14 cellular contexts compared by ENCODE assay signal in genomic region chr7:127822822-127823508, GRCh38.
A peak's percentile ranks its signal among the peaks of the same experiment; 100 is the strongest.
DNase-seq lines count a peak whose midpoint lies in the region; ATAC-seq and TF ChIP-seq lines count a peak whose summit lies in the region.
"Had no signal": no experiment of that assay in that cellular context is flagged by ENCODE, and none has a peak within 500 bp of the region (broad histone marks: within the 10 kb centered on the region; RNA-seq: fewer than 3 reads in every experiment).

No MANE protein-coding gene starts in this region.

- H3K4me2 ChIP-seq in PC-9, result peak overlapping the region; percentile 60

- H3K27me3 ChIP-seq in PC-9 (ENCODE audit: insufficient read depth, low read depth), result no peaks in the 10 kb centered on the region
- no peaks in the 10 kb centered on the region for H3K27me3 ChIP-seq in upper lobe of right lung
- H3K27me3 ChIP-seq in stomach, result no peaks in the 10 kb centered on the region
- H3K27me3 ChIP-seq: uterus had no signal

- no peak for DNase-seq in stimulated activated naive CD8-positive, alpha-beta T cell treated with anti-CD3 and anti-CD28 coated beads, Interleukin-15, amount 100 ng/mL, for 72 hours
- peak; percentile 43 to 80 for DNase-seq in PC-9
- DNase-seq in iPS-NIHi11 (ENCODE audit: low spot score), result peak; percentile 39
- no peak for DNase-seq in upper lobe of right lung
- no peak for DNase-seq in NCI-H2171 (lab: John Stamatoyannopoulos, UW)
- no peak for DNase-seq in stomach
- DNase-seq: aorta, NCI-H187 treated with DMSO at 0.1 percent for 48 hours, RPMI8226, uterus, WERI-Rb-1 had no signal

- H3K4me1 ChIP-seq in PC-9 (replicated peaks; ENCODE audit: insufficient read depth) (peaks cover 23% of the 10 kb centered on the region), upper lobe of right lung (peaks cover 6% of the 10 kb centered on the region), stomach (peaks cover 0 to 28% (median 9%) of the 10 kb centered on the region in 4 donors)

- no peaks in the 10 kb centered on the region for H3K9me3 Mint-ChIP-seq in stimulated activated naive CD8-positive, alpha-beta T cell treated with anti-CD3 and anti-CD28 coated beads, Interleukin-15, Interleukin-2, amounts not matched to agents 100 ng/mL and 50 ng/mL, for 24 hours
- H3K9me3 Mint-ChIP-seq in stimulated activated naive CD8-positive, alpha-beta T cell treated with anti-CD3 and anti-CD28 coated beads, Interleukin-15, amount 100 ng/mL, for 72 hours, result no peaks in the 10 kb centered on the region

- H4K20me1 ChIP-seq in PC-9 (ENCODE audit: insufficient read depth), result peaks cover 4% of the 10 kb centered on the region; the same call in 1 of the 2 replicates

- H2AFZ ChIP-seq in PC-9, result no peak overlapping the region

- H3K79me2 ChIP-seq in PC-9 (ENCODE audit: low read depth), result peaks cover 77% of the 10 kb centered on the region

- no peak for ATAC-seq in stimulated activated naive CD8-positive, alpha-beta T cell treated with anti-CD3 and anti-CD28 coated beads, Interleukin-15, amount 100 ng/mL, for 72 hours
- peak; percentile 80 for ATAC-seq in upper lobe of right lung
- no peak for ATAC-seq in GM21737 (IDR thresholded peaks at IDR 0.05; ENCODE audit: unreplicated experiment)

- H3K36me3 Mint-ChIP-seq in stimulated activated naive CD8-positive, alpha-beta T cell treated with anti-CD3 and anti-CD28 coated beads, Interleukin-15, Interleukin-2, amounts not matched to agents 100 ng/mL and 50 ng/mL, for 24 hours (ENCODE audit: low read depth), result peaks cover 35% of the 10 kb centered on the region

- H3K27me3 Mint-ChIP-seq in stimulated activated naive CD8-positive, alpha-beta T cell treated with anti-CD3 and anti-CD28 coated beads, Interleukin-15, Interleukin-2, amounts not matched to agents 100 ng/mL and 50 ng/mL, for 24 hours, result no peaks in the 10 kb centered on the region
- H3K27me3 Mint-ChIP-seq in stimulated activated naive CD8-positive, alpha-beta T cell treated with anti-CD3 and anti-CD28 coated beads, Interleukin-15, amount 100 ng/mL, for 72 hours, result no peaks in the 10 kb centered on the region

- H3K9me3 ChIP-seq in PC-9 (ENCODE audit: insufficient read depth, low read depth) (no peaks in the 10 kb centered on the region), upper lobe of right lung (no peaks in the 10 kb centered on the region), stomach (no peaks in the 10 kb centered on the region)
- H3K9me3 ChIP-seq: uterus had no signal

- H3K27ac ChIP-seq in PC-9 (peak overlapping the region; percentile 73), upper lobe of right lung (no peak overlapping the region), stomach (no peak overlapping the region)
- H3K27ac ChIP-seq: skin epidermis, uterus, WERI-Rb-1 had no signal

- intact Hi-C loops in PC-9 (cut with micrococcal nuclease; ENCODE audit: unreplicated experiment) (no loop called here), upper lobe of right lung (cut with DNase I) (no loop called here), stomach (cut with DNase I; ENCODE audit: low total_unique reads) (no loop called here)

- no TSS peak for BruUV-seq in PC-9 (replicated peaks; lab: Mats Ljungman, UMichigan)

- H3K4me3 ChIP-seq in PC-9 (no peak overlapping the region), upper lobe of right lung (no peak overlapping the region), stomach (no peak overlapping the region)
- H3K4me3 ChIP-seq: skin epidermis, uterus had no signal

- H3K4me1 Mint-ChIP-seq in stimulated activated naive CD8-positive, alpha-beta T cell treated with anti-CD3 and anti-CD28 coated beads, Interleukin-15, Interleukin-2, amounts not matched to agents 100 ng/mL and 50 ng/mL, for 24 hours (ENCODE audit: low read depth), result peaks cover 41% of the 10 kb centered on the region
- H3K4me1 Mint-ChIP-seq in stimulated activated naive CD8-positive, alpha-beta T cell treated with anti-CD3 and anti-CD28 coated beads, Interleukin-15, amount 100 ng/mL, for 72 hours, result peaks cover 26% of the 10 kb centered on the region

- no peak for TF ChIP-seq CTCF in PC-9 (conservative IDR thresholded peaks at IDR 0.05)
- TF ChIP-seq CTCF in upper lobe of right lung (IDR thresholded peaks at IDR 0.05), result no peak
- TF ChIP-seq CTCF in stomach (IDR thresholded peaks at IDR 0.05), result no peak

- TF ChIP-seq EP300 in stomach (IDR thresholded peaks at IDR 0.05), result no peak

- peaks cover 5% of the 10 kb centered on the region; the same call in 1 of the 2 replicates for H3F3A ChIP-seq in PC-9 (ENCODE audit: insufficient read depth, low read depth)

- TF ChIP-seq POLR2A in stomach (IDR thresholded peaks at IDR 0.05), result no peak

- H3K9me2 ChIP-seq in PC-9 (ENCODE audit: insufficient read depth), result no peaks in the 10 kb centered on the region

- H3K27ac Mint-ChIP-seq in stimulated activated naive CD8-positive, alpha-beta T cell treated with anti-CD3 and anti-CD28 coated beads, Interleukin-15, Interleukin-2, amounts not matched to agents 100 ng/mL and 50 ng/mL, for 24 hours, result peak overlapping the region; percentile 53
- no peak overlapping the region for H3K27ac Mint-ChIP-seq in stimulated activated naive CD8-positive, alpha-beta T cell treated with anti-CD3 and anti-CD28 coated beads, Interleukin-15, amount 100 ng/mL, for 72 hours

- H3K36me3 ChIP-seq in PC-9 (ENCODE audit: low read depth) (no peaks in the 10 kb centered on the region), upper lobe of right lung (no peaks in the 10 kb centered on the region), stomach (no peaks in the 10 kb centered on the region)
- H3K36me3 ChIP-seq: uterus, WERI-Rb-1 had no signal

- CTCF ChIA-PET in PC-9 (lab: Charles Lee), result no interaction called here

- WGBS in stomach, 5 donors, result 82 to 88% (median 83%) methylated on average over 5 of the region's 5 CpGs

- no peak overlapping the region for H3K4me3 Mint-ChIP-seq in stimulated activated naive CD8-positive, alpha-beta T cell treated with anti-CD3 and anti-CD28 coated beads, Interleukin-15, Interleukin-2, amounts not matched to agents 100 ng/mL and 50 ng/mL, for 24 hours
- H3K4me3 Mint-ChIP-seq in stimulated activated naive CD8-positive, alpha-beta T cell treated with anti-CD3 and anti-CD28 coated beads, Interleukin-15, amount 100 ng/mL, for 72 hours, result no peak overlapping the region

- POLR2A ChIA-PET in PC-9 (lab: Charles Lee; ENCODE audit: unreplicated experiment), result interaction anchor here (0.7 kb wide), 1 partner anchor 48 kb away, joined by 4 read pairs; no protein-coding TSS in a partner anchor

Comparison
In these comparisons a context has a peak if more than half of its experiments do, and no peak if none do; other contexts are left out.
1. DNase-seq: peak in PC-9 (2 of 2) and iPS-NIHi11 (single experiment); none in stimulated activated naive CD8-positive, alpha-beta T cell treated with anti-CD3 and anti-CD28 coated beads, Interleukin-15, amount 100 ng/mL, for 72 hours (0 of 2), upper lobe of right lung (single experiment), NCI-H2171 (single experiment) and stomach (single experiment).